1 cellular context compared by ENCODE assay signal in the genomic region with DNA sequence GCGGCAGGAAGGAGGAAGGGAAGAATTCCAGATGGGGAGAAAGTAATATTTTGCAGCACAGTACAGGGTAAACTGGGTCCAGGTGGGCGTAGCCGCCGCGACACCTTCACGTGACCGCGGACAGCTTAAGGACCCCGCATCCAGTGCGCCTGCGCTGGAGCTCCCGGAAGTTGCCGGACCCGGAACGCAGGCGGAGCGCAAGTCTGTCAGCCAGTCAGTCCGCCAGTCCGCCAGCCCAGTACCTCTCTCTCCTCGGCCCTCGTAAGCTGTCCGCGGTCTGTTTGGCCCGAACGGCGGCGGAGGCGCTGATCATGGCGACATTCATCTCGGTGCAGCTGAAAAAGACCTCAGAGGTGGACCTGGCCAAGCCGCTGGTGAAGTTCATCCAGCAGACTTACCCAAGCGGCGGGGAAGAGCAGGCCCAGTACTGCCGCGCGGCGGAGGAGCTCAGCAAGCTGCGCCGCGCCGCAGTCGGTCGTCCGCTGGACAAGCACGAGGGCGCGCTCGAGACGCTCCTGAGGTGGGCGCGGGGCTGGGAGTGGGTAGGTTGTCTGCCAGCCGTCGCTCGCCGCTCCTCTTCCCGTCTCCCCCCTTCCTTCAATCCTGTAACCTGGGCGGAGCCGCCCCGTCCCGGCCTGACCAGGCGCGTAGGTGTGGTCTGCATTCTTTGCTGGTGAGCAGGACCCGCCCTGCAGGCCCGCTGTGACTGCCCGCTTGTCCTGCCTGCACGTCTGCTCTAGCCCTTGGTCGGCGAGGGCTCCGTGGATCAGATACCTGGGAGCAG.
TF ChIP-seq lines count a peak whose summit lies in the region.

A gene with protein sequence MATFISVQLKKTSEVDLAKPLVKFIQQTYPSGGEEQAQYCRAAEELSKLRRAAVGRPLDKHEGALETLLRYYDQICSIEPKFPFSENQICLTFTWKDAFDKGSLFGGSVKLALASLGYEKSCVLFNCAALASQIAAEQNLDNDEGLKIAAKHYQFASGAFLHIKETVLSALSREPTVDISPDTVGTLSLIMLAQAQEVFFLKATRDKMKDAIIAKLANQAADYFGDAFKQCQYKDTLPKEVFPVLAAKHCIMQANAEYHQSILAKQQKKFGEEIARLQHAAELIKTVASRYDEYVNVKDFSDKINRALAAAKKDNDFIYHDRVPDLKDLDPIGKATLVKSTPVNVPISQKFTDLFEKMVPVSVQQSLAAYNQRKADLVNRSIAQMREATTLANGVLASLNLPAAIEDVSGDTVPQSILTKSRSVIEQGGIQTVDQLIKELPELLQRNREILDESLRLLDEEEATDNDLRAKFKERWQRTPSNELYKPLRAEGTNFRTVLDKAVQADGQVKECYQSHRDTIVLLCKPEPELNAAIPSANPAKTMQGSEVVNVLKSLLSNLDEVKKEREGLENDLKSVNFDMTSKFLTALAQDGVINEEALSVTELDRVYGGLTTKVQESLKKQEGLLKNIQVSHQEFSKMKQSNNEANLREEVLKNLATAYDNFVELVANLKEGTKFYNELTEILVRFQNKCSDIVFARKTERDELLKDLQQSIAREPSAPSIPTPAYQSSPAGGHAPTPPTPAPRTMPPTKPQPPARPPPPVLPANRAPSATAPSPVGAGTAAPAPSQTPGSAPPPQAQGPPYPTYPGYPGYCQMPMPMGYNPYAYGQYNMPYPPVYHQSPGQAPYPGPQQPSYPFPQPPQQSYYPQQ (plus strand): TSS at position 213 of the 784 bp plus-strand sequence. CDS start 99 bp downstream, at position 312.

TF ChIP-seq in A549, 52 proteins besides CTCF, POLR2A, EP300 and RAD21 (continued from another document):
- no peak; the same call in 1 of the 2 replicates for TF ChIP-seq GATA3 (IDR thresholded peaks at IDR 0.05; ENCODE audit: borderline replicate concordance)
- no peak for TF ChIP-seq FOXS1 (CRISPR knock-in tag; IDR thresholded peaks at IDR 0.05)
- TF ChIP-seq KDM5A (IDR thresholded peaks at IDR 0.05): peak; percentile 65
- TF ChIP-seq EHMT2 (IDR thresholded peaks at IDR 0.05; ENCODE audit: low read depth): no peak
- no peak for TF ChIP-seq HOXA7 (CRISPR knock-in tag; IDR thresholded peaks at IDR 0.05)
- no peak for TF ChIP-seq HEYL (CRISPR knock-in tag; IDR thresholded peaks at IDR 0.05)
- TF ChIP-seq, protein P1, sequence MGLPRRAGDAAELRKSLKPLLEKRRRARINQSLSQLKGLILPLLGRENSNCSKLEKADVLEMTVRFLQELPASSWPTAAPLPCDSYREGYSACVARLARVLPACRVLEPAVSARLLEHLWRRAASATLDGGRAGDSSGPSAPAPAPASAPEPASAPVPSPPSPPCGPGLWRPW (IDR thresholded peaks at IDR 0.05): no peak
- TF ChIP-seq SMC3 (IDR thresholded peaks at IDR 0.05): no peak
- no peak for TF ChIP-seq HDAC2 (IDR thresholded peaks at IDR 0.05)
- TF ChIP-seq SREBF2 (IDR thresholded peaks at IDR 0.05): no peak
- TF ChIP-seq MYC (IDR thresholded peaks at IDR 0.05; ENCODE audit: borderline replicate concordance, low read length): no peak; the same call in 1 of the 2 replicates
- no peak for TF ChIP-seq FOSB (CRISPR knock-in tag; IDR thresholded peaks at IDR 0.05)
- no peak for TF ChIP-seq HOXB5 (CRISPR knock-in tag; IDR thresholded peaks at IDR 0.05)
- peak; percentile 98 for TF ChIP-seq PHF8 (IDR thresholded peaks at IDR 0.05; ENCODE audit: borderline replicate concordance, low read depth)
- TF ChIP-seq, protein P2, sequence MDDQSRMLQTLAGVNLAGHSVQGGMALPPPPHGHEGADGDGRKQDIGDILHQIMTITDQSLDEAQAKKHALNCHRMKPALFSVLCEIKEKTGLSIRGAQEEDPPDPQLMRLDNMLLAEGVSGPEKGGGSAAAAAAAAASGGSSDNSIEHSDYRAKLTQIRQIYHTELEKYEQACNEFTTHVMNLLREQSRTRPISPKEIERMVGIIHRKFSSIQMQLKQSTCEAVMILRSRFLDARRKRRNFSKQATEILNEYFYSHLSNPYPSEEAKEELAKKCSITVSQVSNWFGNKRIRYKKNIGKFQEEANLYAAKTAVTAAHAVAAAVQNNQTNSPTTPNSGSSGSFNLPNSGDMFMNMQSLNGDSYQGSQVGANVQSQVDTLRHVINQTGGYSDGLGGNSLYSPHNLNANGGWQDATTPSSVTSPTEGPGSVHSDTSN (IDR thresholded peaks at IDR 0.05): no peak
- no peak for TF ChIP-seq RFX5 (IDR thresholded peaks at IDR 0.05)
- no peak for TF ChIP-seq ZSCAN20 (CRISPR knock-in tag; IDR thresholded peaks at IDR 0.05)
- no peak for TF ChIP-seq JUNB (IDR thresholded peaks at IDR 0.05)
- TF ChIP-seq, protein P3, sequence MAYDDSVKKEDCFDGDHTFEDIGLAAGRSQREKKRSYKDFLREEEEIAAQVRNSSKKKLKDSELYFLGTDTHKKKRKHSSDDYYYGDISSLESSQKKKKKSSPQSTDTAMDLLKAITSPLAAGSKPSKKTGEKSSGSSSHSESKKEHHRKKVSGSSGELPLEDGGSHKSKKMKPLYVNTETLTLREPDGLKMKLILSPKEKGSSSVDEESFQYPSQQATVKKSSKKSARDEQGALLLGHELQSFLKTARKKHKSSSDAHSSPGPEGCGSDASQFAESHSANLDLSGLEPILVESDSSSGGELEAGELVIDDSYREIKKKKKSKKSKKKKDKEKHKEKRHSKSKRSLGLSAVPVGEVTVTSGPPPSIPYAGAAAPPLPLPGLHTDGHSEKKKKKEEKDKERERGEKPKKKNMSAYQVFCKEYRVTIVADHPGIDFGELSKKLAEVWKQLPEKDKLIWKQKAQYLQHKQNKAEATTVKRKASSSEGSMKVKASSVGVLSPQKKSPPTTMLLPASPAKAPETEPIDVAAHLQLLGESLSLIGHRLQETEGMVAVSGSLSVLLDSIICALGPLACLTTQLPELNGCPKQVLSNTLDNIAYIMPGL (CRISPR knock-in tag; IDR thresholded peaks at IDR 0.05; ENCODE audit: borderline replicate concordance): no peak
- no peak for TF ChIP-seq EHF (CRISPR knock-in tag; IDR thresholded peaks at IDR 0.05)
- TF ChIP-seq ZC3H11A (IDR thresholded peaks at IDR 0.05): no peak
- TF ChIP-seq, protein P4, sequence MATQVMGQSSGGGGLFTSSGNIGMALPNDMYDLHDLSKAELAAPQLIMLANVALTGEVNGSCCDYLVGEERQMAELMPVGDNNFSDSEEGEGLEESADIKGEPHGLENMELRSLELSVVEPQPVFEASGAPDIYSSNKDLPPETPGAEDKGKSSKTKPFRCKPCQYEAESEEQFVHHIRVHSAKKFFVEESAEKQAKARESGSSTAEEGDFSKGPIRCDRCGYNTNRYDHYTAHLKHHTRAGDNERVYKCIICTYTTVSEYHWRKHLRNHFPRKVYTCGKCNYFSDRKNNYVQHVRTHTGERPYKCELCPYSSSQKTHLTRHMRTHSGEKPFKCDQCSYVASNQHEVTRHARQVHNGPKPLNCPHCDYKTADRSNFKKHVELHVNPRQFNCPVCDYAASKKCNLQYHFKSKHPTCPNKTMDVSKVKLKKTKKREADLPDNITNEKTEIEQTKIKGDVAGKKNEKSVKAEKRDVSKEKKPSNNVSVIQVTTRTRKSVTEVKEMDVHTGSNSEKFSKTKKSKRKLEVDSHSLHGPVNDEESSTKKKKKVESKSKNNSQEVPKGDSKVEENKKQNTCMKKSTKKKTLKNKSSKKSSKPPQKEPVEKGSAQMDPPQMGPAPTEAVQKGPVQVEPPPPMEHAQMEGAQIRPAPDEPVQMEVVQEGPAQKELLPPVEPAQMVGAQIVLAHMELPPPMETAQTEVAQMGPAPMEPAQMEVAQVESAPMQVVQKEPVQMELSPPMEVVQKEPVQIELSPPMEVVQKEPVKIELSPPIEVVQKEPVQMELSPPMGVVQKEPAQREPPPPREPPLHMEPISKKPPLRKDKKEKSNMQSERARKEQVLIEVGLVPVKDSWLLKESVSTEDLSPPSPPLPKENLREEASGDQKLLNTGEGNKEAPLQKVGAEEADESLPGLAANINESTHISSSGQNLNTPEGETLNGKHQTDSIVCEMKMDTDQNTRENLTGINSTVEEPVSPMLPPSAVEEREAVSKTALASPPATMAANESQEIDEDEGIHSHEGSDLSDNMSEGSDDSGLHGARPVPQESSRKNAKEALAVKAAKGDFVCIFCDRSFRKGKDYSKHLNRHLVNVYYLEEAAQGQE (IDR thresholded peaks at IDR 0.05): no peak
- TF ChIP-seq JUN (IDR thresholded peaks at IDR 0.05): peak; percentile 93 to 94
- TF ChIP-seq CHD4 (IDR thresholded peaks at IDR 0.05; ENCODE audit: borderline replicate concordance): no peak
- TF ChIP-seq KDM1A (IDR thresholded peaks at IDR 0.05; ENCODE audit: low read depth): no peak
- no peak for TF ChIP-seq FOSL2 (IDR thresholded peaks at IDR 0.05)
- TF ChIP-seq FOSL2 (CRISPR knock-in tag; IDR thresholded peaks at IDR 0.05): peak; percentile 51; the same call in 1 of the 2 replicates
- no peak for TF ChIP-seq RCOR1 (IDR thresholded peaks at IDR 0.05; ENCODE audit: low read depth, low read length)
- no peak for TF ChIP-seq NPAS2 (CRISPR knock-in tag; IDR thresholded peaks at IDR 0.05; ENCODE audit: borderline replicate concordance)
- no peak for TF ChIP-seq ZFP36 (IDR thresholded peaks at IDR 0.05; ENCODE audit: borderline replicate concordance, partially characterized antibody)
- no peak for TF ChIP-seq CBX8 (IDR thresholded peaks at IDR 0.05)
- TF ChIP-seq NFE2L2 (conservative IDR thresholded peaks at IDR 0.05; ENCODE audit: low read length): no peak
- TF ChIP-seq, protein P5, sequence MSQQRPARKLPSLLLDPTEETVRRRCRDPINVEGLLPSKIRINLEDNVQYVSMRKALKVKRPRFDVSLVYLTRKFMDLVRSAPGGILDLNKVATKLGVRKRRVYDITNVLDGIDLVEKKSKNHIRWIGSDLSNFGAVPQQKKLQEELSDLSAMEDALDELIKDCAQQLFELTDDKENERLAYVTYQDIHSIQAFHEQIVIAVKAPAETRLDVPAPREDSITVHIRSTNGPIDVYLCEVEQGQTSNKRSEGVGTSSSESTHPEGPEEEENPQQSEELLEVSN (IDR thresholded peaks at IDR 0.05; ENCODE audit: borderline replicate concordance, low read depth): peak; percentile 9; the same call in 1 of the 2 replicates
- TF ChIP-seq, protein P6, sequence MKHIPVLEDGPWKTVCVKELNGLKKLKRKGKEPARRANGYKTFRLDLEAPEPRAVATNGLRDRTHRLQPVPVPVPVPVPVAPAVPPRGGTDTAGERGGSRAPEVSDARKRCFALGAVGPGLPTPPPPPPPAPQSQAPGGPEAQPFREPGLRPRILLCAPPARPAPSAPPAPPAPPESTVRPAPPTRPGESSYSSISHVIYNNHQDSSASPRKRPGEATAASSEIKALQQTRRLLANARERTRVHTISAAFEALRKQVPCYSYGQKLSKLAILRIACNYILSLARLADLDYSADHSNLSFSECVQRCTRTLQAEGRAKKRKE (CRISPR knock-in tag; IDR thresholded peaks at IDR 0.05; ENCODE audit: low read depth): no peak
- 0 out of 2 replicates have a peak, but pooled peaks have one; percentile 17 for TF ChIP-seq TP53 (CRISPR knock-in tag; IDR thresholded peaks at IDR 0.05)
- peak; percentile 80 for TF ChIP-seq BHLHE40 (IDR thresholded peaks at IDR 0.05; ENCODE audit: low read depth, low read length)
TF ChIP-seq in A549: peak in this region for 10.
